In the genomic region with DNA sequence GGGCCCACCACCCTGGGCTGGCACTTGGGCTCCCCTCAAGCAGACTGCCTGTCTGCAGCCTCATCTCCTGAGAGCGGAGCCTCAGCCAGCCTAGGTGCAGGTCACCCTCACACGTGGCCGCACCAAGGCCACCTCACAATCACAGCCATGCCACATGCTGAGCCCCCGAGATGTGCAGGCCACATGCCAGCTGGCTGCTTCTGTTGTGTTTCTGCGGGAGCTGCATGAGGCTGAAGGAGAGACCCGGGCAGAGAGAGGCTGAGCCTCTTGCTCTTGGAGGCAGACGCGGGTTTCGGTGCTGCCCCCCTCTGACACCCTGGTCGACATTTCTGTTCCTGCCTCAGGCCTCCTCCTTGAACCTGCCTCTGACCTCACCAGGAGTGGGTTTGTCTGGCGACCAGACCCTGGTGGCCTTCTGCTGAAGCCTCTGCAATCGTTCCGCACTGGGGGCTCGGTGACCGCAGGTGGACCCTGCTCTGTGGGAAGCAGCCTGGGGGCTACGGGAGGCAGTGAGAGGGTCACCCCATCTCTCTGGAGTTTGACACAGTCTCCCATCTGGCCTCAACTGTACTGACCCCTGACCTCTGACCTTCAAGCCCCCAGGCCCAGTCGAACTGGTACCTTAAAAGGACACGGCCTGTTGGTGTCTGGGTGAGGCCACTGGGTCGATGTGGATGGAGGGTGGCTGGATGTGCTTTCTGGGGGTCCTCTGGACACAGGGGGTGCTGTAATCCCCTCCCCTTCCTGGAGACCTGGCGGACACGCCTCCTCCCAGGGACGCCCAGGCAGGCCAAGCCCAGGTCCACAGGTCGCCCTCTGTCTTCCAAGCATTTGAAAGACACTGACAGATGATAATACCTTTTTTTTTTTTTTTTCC, we compare ENCODE assay signal across 14 cellular contexts. TPM values are rescaled to one million over a fixed set of nuclear protein-coding genes. Genes with fewer than 3 reads are reported as not detected.
DNase-seq lines count a peak whose midpoint lies in the region; ATAC-seq, FAIRE-seq and TF ChIP-seq lines count a peak whose summit lies in the region.
"Had no signal": no experiment of that assay in that cellular context is flagged by ENCODE, and none has a peak within 500 bp of the region (broad histone marks: within the 10 kb centered on the region; RNA-seq: fewer than 3 reads in every experiment).

No MANE protein-coding gene starts in this region.

- H3K4me2 ChIP-seq in BLaER1, result peak overlapping the region; percentile 97; the same call in 1 of the 2 replicates
- H3K4me2 ChIP-seq in K562 (ENCODE audit: insufficient read depth, low read length), result no peak overlapping the region

- H3K4me1 Mint-ChIP-seq in Caco-2 (ENCODE audit: low read depth, unreplicated experiment), result no peaks in the 10 kb centered on the region

- TF ChIP-seq RAD21 in K562 (CRISPR knock-in tag; conservative IDR thresholded peaks at IDR 0.05 in 1 of 2, IDR thresholded peaks at IDR 0.05 in 1 of 2), result no peak

- in situ Hi-C loops in K562 (cut with MboI), result no loop called here

- no peaks in the 10 kb centered on the region for H3K36me3 Mint-ChIP-seq in Caco-2 (ENCODE audit: insufficient read depth, unreplicated experiment)

- peak; percentile 14 to 23 for DNase-seq in Caco-2
- peak in 3 of 4 experiments; percentile 35 to 46 (median 45) for DNase-seq in K562 (ENCODE audit: extremely low read depth in 1 of 4, low spot score in 3 of 4)
- peak; percentile 25 for DNase-seq in lower lobe of right lung
- DNase-seq in activated T-cell treated with anti-CD3 and anti-CD28 coated beads, Interleukin-2, amount 50 U/mL, for 1 hour, result no peak
- DNase-seq in GM19240 (ENCODE audit: insufficient read length, low spot score), result no peak
- no peak for DNase-seq in NCI-H1436 treated with DMSO at 0.1 percent for 48 hours (lab: John Stamatoyannopoulos, UW)
- DNase-seq: NCI-H1436, NCI-H2081, NCI-H226, NCI-H526 treated with DMSO at 0.1 percent for 48 hours, SJCRH30 had no signal

- H3K27ac ChIP-seq in BLaER1, result 0 out of 2 replicates have a peak overlapping the region, but pooled peaks have one; percentile 18
- H3K27ac ChIP-seq in K562 (ENCODE audit: extremely low read depth, low read depth, low read length), result no peak overlapping the region
- no peak overlapping the region for H3K27ac ChIP-seq in lower lobe of right lung
- H3K27ac ChIP-seq: SJCRH30 had no signal

- H3K9me3 ChIP-seq in BLaER1 (0 out of 2 replicates have a peak, but pooled peaks cover 4% of the 10 kb centered on the region), Caco-2 (no peaks in the 10 kb centered on the region), K562 (replicated peaks; ENCODE audit: control insufficient read depth, insufficient read depth, low read depth, low read length) (0 out of 2 replicates have a peak, but pooled peaks cover under 1% of the 10 kb centered on the region), lower lobe of right lung (no peaks in the 10 kb centered on the region)
- H3K9me3 ChIP-seq: HAP-1, SJCRH30 had no signal

- H2AFZ ChIP-seq in K562 (ENCODE audit: low read depth, low read length), result no peak overlapping the region

- intact Hi-C loops in Caco-2 (cut with micrococcal nuclease; ENCODE audit: unreplicated experiment), result no loop called here
- intact Hi-C loops in K562 (cut with micrococcal nuclease), result loop anchor here (5.0 to 10.0 kb wide), 2 partner anchors 149 to 1832 kb away; no protein-coding TSS in a partner anchor
- intact Hi-C loops in lower lobe of right lung (cut with DNase I), result no loop called here

- H3K9me1 ChIP-seq in K562 (ENCODE audit: control insufficient read depth, insufficient read depth, low read length), result no peaks in the 10 kb centered on the region

- no peaks in the 10 kb centered on the region for H3K27me3 Mint-ChIP-seq in Caco-2 (ENCODE audit: insufficient read depth, unreplicated experiment)

- H3K9ac ChIP-seq in BLaER1 (no peak overlapping the region), K562 (ENCODE audit: insufficient read depth in 1 of 2, low read depth in 2 of 2, low read length in 2 of 2) (no peak overlapping the region)

- H3K9me3 Mint-ChIP-seq in Caco-2 (ENCODE audit: unreplicated experiment), result no peaks in the 10 kb centered on the region

- no peak overlapping the region for H3K27ac Mint-ChIP-seq in Caco-2 (ENCODE audit: unreplicated experiment)

- POLR2A ChIA-PET in Caco-2 (lab: Charles Lee), result no interaction called here
- POLR2A ChIA-PET in K562 (lab: Yijun Ruan, JAX), result interaction anchor here (1.4 kb wide), 1 partner anchor 10 kb away, joined by 4 read pairs; no protein-coding TSS in a partner anchor

- 52% methylated on average over 23 of the region's 23 CpGs for WGBS in K562 (ENCODE audit: insufficient coverage, low coverage, missing lambda C conversion rate)

- no peak for TF ChIP-seq EP300 in K562 (IDR thresholded peaks at IDR 0.05; ENCODE audit: low read length)

- BruUV-seq in Caco-2 (replicated peaks; lab: Mats Ljungman, UMichigan) (no TSS peak), K562 (replicated peaks; lab: Mats Ljungman, UMichigan) (no TSS peak)

- ATAC-seq in K562, result peak; percentile 62
- no peak for ATAC-seq in lower lobe of right lung

- H3K36me3 ChIP-seq in BLaER1 (no peaks in the 10 kb centered on the region), Caco-2 (ENCODE audit: control insufficient read depth, insufficient read depth, low read length) (no peaks in the 10 kb centered on the region), K562 (ENCODE audit: control insufficient read depth, insufficient read depth, low read length) (no peaks in the 10 kb centered on the region), lower lobe of right lung (no peaks in the 10 kb centered on the region)
- H3K36me3 ChIP-seq: HAP-1, SJCRH30 had no signal

- H3K4me3 Mint-ChIP-seq in Caco-2 (ENCODE audit: unreplicated experiment), result no peak overlapping the region

- H3K4me3 ChIP-seq in BLaER1 (no peak overlapping the region), Caco-2 (ENCODE audit: low read depth, low read length) (no peak overlapping the region), K562 (no peak overlapping the region), lower lobe of right lung (no peak overlapping the region)
- H3K4me3 ChIP-seq: HAP-1, SJCRH30 had no signal

- TF ChIP-seq CTCF in Caco-2 (IDR thresholded peaks at IDR 0.05; ENCODE audit: insufficient read depth in 1 of 2, low read depth in 1 of 2, low read length in 1 of 2, severe bottlenecking in 1 of 2, unreplicated experiment in 1 of 2) (no peak), K562 (IDR thresholded peaks at IDR 0.05 in 2 of 3, conservative IDR thresholded peaks at IDR 0.05 in 1 of 3; ENCODE audit: insufficient read depth in 2 of 3, low read depth in 1 of 3, low read length in 3 of 3) (peak in 2 of 3 experiments; percentile 26 to 28; a peak in 3 of 6 replicates), lower lobe of right lung (IDR thresholded peaks at IDR 0.05) (no peak)

- CTCF ChIA-PET in Caco-2 (lab: Charles Lee) (no interaction called here), K562 (lab: Yijun Ruan, JAX; ENCODE audit: low intra/inter-chr PET ratio) (interaction anchor here (0.6 to 0.7 kb wide), 4 partner anchors 18 to 294 kb away, joined by 3 to 5 read pairs (median 4); no protein-coding TSS in a partner anchor)

- no peak for FAIRE-seq in K562 (lab: Jason Lieb, UNC)
- FAIRE-seq: RCC 7860 had no signal

- H3K79me2 ChIP-seq in K562 (ENCODE audit: control insufficient read depth, insufficient read depth, low read length), result no peaks in the 10 kb centered on the region

- H3K4me1 ChIP-seq in BLaER1, result peaks cover 48% of the 10 kb centered on the region
- H3K4me1 ChIP-seq in Caco-2, result no peaks in the 10 kb centered on the region
- H3K4me1 ChIP-seq in K562 (replicated peaks in 1 of 2; ENCODE audit: control insufficient read depth in 2 of 2, insufficient read depth in 2 of 2, low read length in 2 of 2), result peaks cover under 1 to 45% of the 10 kb centered on the region in 2 experiments; a peak in 3 of 5 replicates
- peaks cover 5% of the 10 kb centered on the region for H3K4me1 ChIP-seq in lower lobe of right lung
- H3K4me1 ChIP-seq: HAP-1 had no signal

- H4K20me1 ChIP-seq in BLaER1 (no peaks in the 10 kb centered on the region), K562 (replicated peaks; ENCODE audit: control insufficient read depth, insufficient read depth, low read length) (peaks cover 19% of the 10 kb centered on the region; the same call in 1 of the 2 replicates)

- H3K27me3 ChIP-seq in BLaER1 (no peaks in the 10 kb centered on the region), Caco-2 (replicated peaks; ENCODE audit: control insufficient read depth, insufficient read depth, low read length) (no peaks in the 10 kb centered on the region), K562 (ENCODE audit: control insufficient read depth in 2 of 2, insufficient read depth in 2 of 2, low read length in 2 of 2) (peaks cover 25 to 57% of the 10 kb centered on the region in 2 experiments), lower lobe of right lung (ENCODE audit: low read depth) (peaks cover 30% of the 10 kb centered on the region)

- TF ChIP-seq POLR2A in K562 (conservative IDR thresholded peaks at IDR 0.05), result no peak

RNA-seq across cellular contexts. Expression of a gene that starts 13.0 kb away (rescaled TPM):
- total RNA-seq in Caco-2 (2022), result 19.0 and 19.2 TPM in 2 replicates
- total RNA-seq in K562 (2011; cell fraction: chromatin; rRNA removed; ENCODE audit: low replicate concordance), result 67.9 and 71.3 TPM in 2 replicates
- total RNA-seq in K562 (2011; cell fraction: nucleolus; rRNA removed), result 55.2 and 56.6 TPM in 2 replicates
- 62.5 and 62.9 TPM in 2 replicates for total RNA-seq in K562 (2011; cell fraction: nucleoplasm; rRNA removed)
- total RNA-seq in K562 (2014; rRNA removed), result 41.6 and 58.8 TPM in 2 replicates
- 37.8 and 46.3 TPM in 2 replicates for total RNA-seq in K562 (2014; rRNA removed; fragmentation: Illumina TruSeq; extraction: Trizol)
- 51.0 and 55.6 TPM in 2 replicates for total RNA-seq in K562 (2015; rRNA removed; fragmentation: Illumina TruSeq; extraction: Trizol)
- 38.5 and 40.8 TPM in 2 replicates for total RNA-seq in K562 (2021)
- polyA plus RNA-seq in K562 (2011; rRNA removed), result 45.4 and 50.7 TPM in 2 replicates
- polyA plus RNA-seq in K562 (2011; cell fraction: cytosol; rRNA removed), result 54.4 and 66.4 TPM in 2 replicates
- 64.9 and 66.7 TPM in 2 replicates for polyA plus RNA-seq in K562 (2011; cell fraction: nucleus; rRNA removed)
- 27.1 and 50.1 TPM in 2 replicates for polyA plus RNA-seq in K562 (2012)
- polyA plus RNA-seq in K562 (2014; fragmentation: Illumina TruSeq; extraction: Trizol), result 48.5 and 64.9 TPM in 2 replicates
- 10 to 100 TPM; 42.0 to 50.2 TPM for polyA plus RNA-seq in K562 (2014; fragmentation: Nextera tagmentation; extraction: Ambion mirVana)
- polyA plus RNA-seq in K562 (2014; rRNA removed), result 43.0 and 54.5 TPM in 2 replicates
- polyA minus RNA-seq in K562 (2011; rRNA and poly(A)+ RNA removed), result 30.5 and 39.9 TPM in 2 replicates
- 24.3 and 27.7 TPM in 2 replicates for polyA minus RNA-seq in K562 (2011; cell fraction: cytosol; rRNA and poly(A)+ RNA removed)
- polyA minus RNA-seq in K562 (2011; cell fraction: nucleus; rRNA and poly(A)+ RNA removed), result 11.7 and 18.7 TPM in 2 replicates
- total RNA-seq in lower lobe of right lung, result 19.8 TPM

RNA-seq across cellular contexts. Expression of a gene that starts 55.8 kb away (rescaled TPM):
- total RNA-seq in Caco-2 (2022) (7.1 and 7.7 TPM in 2 replicates), K562 (2014; rRNA removed) (10.0 and 15.1 TPM in 2 replicates), K562 (2014; rRNA removed; fragmentation: Illumina TruSeq; extraction: Trizol) (8.3 and 11.2 TPM in 2 replicates), K562 (2015; rRNA removed; fragmentation: Illumina TruSeq; extraction: Trizol) (11.4 and 11.5 TPM in 2 replicates), K562 (2021) (12.7 and 15.0 TPM in 2 replicates), lower lobe of right lung (10.6 TPM)
- total RNA-seq in K562 (2011; cell fraction: chromatin; rRNA removed; ENCODE audit: low replicate concordance), result 23.2 and 32.8 TPM in 2 replicates
- 22.2 and 24.7 TPM in 2 replicates for total RNA-seq in K562 (2011; cell fraction: nucleolus; rRNA removed)
- total RNA-seq in K562 (2011; cell fraction: nucleoplasm; rRNA removed), result 20.0 and 24.7 TPM in 2 replicates
- polyA plus RNA-seq in K562 (2011; rRNA removed) (13.5 and 14.3 TPM in 2 replicates), K562 (2014; fragmentation: Illumina TruSeq; extraction: Trizol) (10.9 and 12.7 TPM in 2 replicates), K562 (2014; fragmentation: Nextera tagmentation; extraction: Ambion mirVana) (1 to 10 TPM; 2.3 to 6.6 TPM), K562 (2014; rRNA removed) (15.8 and 20.0 TPM in 2 replicates)
- 15.9 and 16.9 TPM in 2 replicates for polyA plus RNA-seq in K562 (2011; cell fraction: cytosol; rRNA removed)
- 15.5 and 18.3 TPM in 2 replicates for polyA plus RNA-seq in K562 (2011; cell fraction: nucleus; rRNA removed)
- polyA plus RNA-seq in K562 (2012), result 6.4 and 8.6 TPM in 2 replicates
- 7.4 and 7.7 TPM in 2 replicates for polyA minus RNA-seq in K562 (2011; rRNA and poly(A)+ RNA removed)
- polyA minus RNA-seq in K562 (2011; cell fraction: cytosol; rRNA and poly(A)+ RNA removed), result 6.8 and 12.6 TPM in 2 replicates
- polyA minus RNA-seq in K562 (2011; cell fraction: nucleus; rRNA and poly(A)+ RNA removed), result 8.2 and 10.7 TPM in 2 replicates

RNA-seq across cellular contexts. Expression of a gene that starts 56.0 kb away (rescaled TPM):
- 35.6 and 36.0 TPM in 2 replicates for total RNA-seq in Caco-2 (2022)
- total RNA-seq in K562 (2011; cell fraction: chromatin; rRNA removed; ENCODE audit: low replicate concordance), result 114 and 157 TPM in 2 replicates
- 43.7 and 47.9 TPM in 2 replicates for total RNA-seq in K562 (2011; cell fraction: nucleolus; rRNA removed)
- total RNA-seq in K562 (2011; cell fraction: nucleoplasm; rRNA removed), result 54.4 and 64.5 TPM in 2 replicates
- 42.7 and 54.9 TPM in 2 replicates for total RNA-seq in K562 (2014; rRNA removed)
- 22.3 and 31.9 TPM in 2 replicates for total RNA-seq in K562 (2014; rRNA removed; fragmentation: Illumina TruSeq; extraction: Trizol)
- 23.7 and 25.0 TPM in 2 replicates for total RNA-seq in K562 (2015; rRNA removed; fragmentation: Illumina TruSeq; extraction: Trizol)
- total RNA-seq in K562 (2021), result 63.4 and 77.7 TPM in 2 replicates
- 42.6 and 45.1 TPM in 2 replicates for polyA plus RNA-seq in K562 (2011; rRNA removed)
- 27.4 and 28.4 TPM in 2 replicates for polyA plus RNA-seq in K562 (2011; cell fraction: cytosol; rRNA removed)
- polyA plus RNA-seq in K562 (2011; cell fraction: nucleus; rRNA removed), result 66.0 and 75.9 TPM in 2 replicates
- polyA plus RNA-seq in K562 (2012), result 27.8 and 44.0 TPM in 2 replicates
- polyA plus RNA-seq in K562 (2014; fragmentation: Illumina TruSeq; extraction: Trizol), result 44.1 and 53.6 TPM in 2 replicates
- polyA plus RNA-seq in K562 (2014; fragmentation: Nextera tagmentation; extraction: Ambion mirVana), result 10 to 100 TPM; 11.2 to 13.4 TPM
- polyA plus RNA-seq in K562 (2014; rRNA removed), result 30.4 and 43.1 TPM in 2 replicates
- polyA minus RNA-seq in K562 (2011; rRNA and poly(A)+ RNA removed), result 59.0 and 86.7 TPM in 2 replicates
- 31.8 and 39.8 TPM in 2 replicates for polyA minus RNA-seq in K562 (2011; cell fraction: cytosol; rRNA and poly(A)+ RNA removed)
- 19.0 and 44.4 TPM in 2 replicates for polyA minus RNA-seq in K562 (2011; cell fraction: nucleus; rRNA and poly(A)+ RNA removed)
- 53.9 TPM for total RNA-seq in lower lobe of right lung

Comparison
In these comparisons a context has a peak if more than half of its experiments do, and no peak if none do; other contexts are left out.
1. DNase-seq: peak in Caco-2 (2 of 2), K562 (3 of 4) and lower lobe of right lung (single experiment); none in activated T-cell treated with anti-CD3 and anti-CD28 coated beads, Interleukin-2, amount 50 U/mL, for 1 hour (single experiment), GM19240 (single experiment) and NCI-H1436 treated with DMSO at 0.1 percent for 48 hours (single experiment).
2. CTCF ChIP-seq: peak in K562 (2 of 3); none in Caco-2 (0 of 2) and lower lobe of right lung (single experiment).